ENCODE assay signal across 13 cellular contexts in the genomic region with DNA sequence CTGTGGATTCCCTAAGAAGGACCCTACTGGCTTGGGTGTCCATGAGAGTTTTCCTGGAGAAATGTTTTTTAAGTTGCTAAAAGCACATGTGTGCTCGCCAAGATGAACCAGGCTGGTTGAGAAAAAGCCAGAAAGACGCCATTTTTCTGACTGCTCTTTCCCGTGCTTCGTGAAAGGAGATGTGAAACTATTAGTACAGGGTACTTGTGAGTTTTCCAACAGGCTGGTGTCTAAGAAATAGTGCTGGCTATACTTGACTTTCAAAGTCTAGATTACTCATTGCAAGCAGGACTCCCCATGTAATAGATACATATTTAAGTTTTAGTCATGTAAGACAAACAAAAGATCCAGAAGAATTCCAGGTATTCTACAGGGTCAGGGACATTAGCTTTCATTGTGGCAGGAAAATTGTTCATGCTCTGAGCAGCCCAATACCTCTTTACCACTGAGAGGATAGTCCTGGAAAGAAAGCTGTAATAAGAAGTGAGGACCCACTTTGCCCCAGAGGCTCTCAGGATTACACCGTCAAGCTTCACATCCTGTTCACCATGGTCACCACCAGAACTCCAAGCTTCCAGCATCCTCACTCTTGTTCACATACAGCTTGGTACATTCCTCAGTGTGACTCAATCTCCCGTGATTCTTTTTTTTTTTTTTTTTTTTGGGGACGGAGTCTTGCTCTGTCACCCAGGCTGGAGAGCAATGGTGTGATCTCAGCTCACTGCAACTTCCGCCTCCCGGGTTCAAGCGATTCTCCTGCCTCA.
"Had no signal": no experiment of that assay in that cellular context is flagged by ENCODE, and none has a peak within 500 bp of the region (broad histone marks: within the 10 kb centered on the region; RNA-seq: fewer than 3 reads in every experiment).

No MANE protein-coding gene starts in this region.

- H3K36me3 ChIP-seq: neutrophil, stomach, thoracic aorta, upper lobe of right lung had no signal

- DNase-seq: activated CD4-positive, alpha-beta T cell treated with anti-CD3 and anti-CD28 coated beads for 4 hours; activated CD8-positive, alpha-beta memory T cell treated with anti-CD3 and anti-CD28 coated beads, Interleukin-2, amount 50 U/mL, for 4 hours; activated CD8-positive, alpha-beta T cell treated with anti-CD3 and anti-CD28 coated beads, Interleukin-2, amount 10 ng/mL, durations not matched to agents 7 days and 5 days; activated effector memory CD4-positive, alpha-beta T cell treated with anti-CD3 and anti-CD28 coated beads, Interleukin-2, amount 50 U/mL, for 16 hours; activated T-cell treated with anti-CD3 and anti-CD28 coated beads, Interleukin-2, amount 50 U/mL, for 48 hours; mesenchymal stem cell; natural killer cell; stimulated activated CD4-positive, alpha-beta T cell treated with anti-CD3 and anti-CD28 coated beads, Interleukin-2, amount 100 ng/mL, for 24 hours; stomach had no signal

- H3K27ac ChIP-seq: neutrophil, parathyroid adenoma, stomach, thoracic aorta, upper lobe of right lung had no signal

- H3K4me3 ChIP-seq: stomach, thoracic aorta, upper lobe of right lung had no signal

- H3K9me3 ChIP-seq: neutrophil, stomach, thoracic aorta, upper lobe of right lung had no signal

- ATAC-seq: activated CD8-positive, alpha-beta T cell treated with anti-CD3 and anti-CD28 coated beads, Interleukin-2, amount 10 ng/mL, durations not matched to agents 7 days and 5 days; natural killer cell; upper lobe of right lung had no signal

- H3K27me3 ChIP-seq: neutrophil, stomach, upper lobe of right lung had no signal

- H3K4me1 ChIP-seq: parathyroid adenoma, stomach, upper lobe of right lung had no signal
